9 cellular contexts compared by ENCODE assay signal in genomic region chr10:69321037-69321715, GRCh38. TPM values are rescaled to one million over a fixed set of nuclear protein-coding genes. Genes with fewer than 3 reads are reported as not detected.
DNase-seq lines count a peak whose midpoint lies in the region; ATAC-seq and TF ChIP-seq lines count a peak whose summit lies in the region.
"Had no signal": no experiment of that assay in that cellular context is flagged by ENCODE, and none has a peak within 500 bp of the region (broad histone marks: within the 10 kb centered on the region; RNA-seq: fewer than 3 reads in every experiment).

No MANE protein-coding gene starts in this region.

- H3K27ac Mint-ChIP-seq in activated CD8-positive, alpha-beta memory T cell treated with anti-CD3 and anti-CD28 coated beads, Interleukin-2, amount 10 ng/mL, durations not matched to agents 7 days and 5 days: no peak overlapping the region
- H3K27ac Mint-ChIP-seq in activated T-helper 1 cell treated with anti-CD3 and anti-CD28 coated beads, Interleukin-12 subunit alpha, Interleukin-12 subunit beta, Interleukin-2, Interleukin-4 antibody, amounts not matched to agents 30 ng/mL and 10 ng/mL and 1 ng/mL, durations not matched to agents 14 hours and 24 hours and 36 hours: peak overlapping the region; percentile 72
- H3K27ac Mint-ChIP-seq in glutamatergic neuron (ENCODE audit: unreplicated experiment): peak overlapping the region; percentile 88
- peak overlapping the region; percentile 98 for H3K27ac Mint-ChIP-seq in stimulated activated naive CD8-positive, alpha-beta T cell treated with anti-CD3 and anti-CD28 coated beads, Interleukin-15, Interleukin-2, amounts not matched to agents 100 ng/mL and 50 ng/mL, for 24 hours

- CTCF ChIA-PET in activated CD8-positive, alpha-beta memory T cell treated with anti-CD3 and anti-CD28 coated beads, Interleukin-2, amount 10 ng/mL, durations not matched to agents 7 days and 5 days (lab: Charles Lee): interaction anchor here (0.9 to 4.2 kb wide), 2 partner anchors 70 to 87 kb away, joined by 3 to 24 read pairs; no protein-coding TSS in a partner anchor

- peak overlapping the region; percentile 97 for H3K4me3 Mint-ChIP-seq in activated CD8-positive, alpha-beta memory T cell treated with anti-CD3 and anti-CD28 coated beads, Interleukin-2, amount 10 ng/mL, durations not matched to agents 7 days and 5 days
- peak overlapping the region; percentile 99 for H3K4me3 Mint-ChIP-seq in activated T-helper 1 cell treated with anti-CD3 and anti-CD28 coated beads, Interleukin-12 subunit alpha, Interleukin-12 subunit beta, Interleukin-2, Interleukin-4 antibody, amounts not matched to agents 30 ng/mL and 10 ng/mL and 1 ng/mL, durations not matched to agents 14 hours and 24 hours and 36 hours
- H3K4me3 Mint-ChIP-seq in glutamatergic neuron (ENCODE audit: unreplicated experiment): peak overlapping the region; percentile 97
- peak overlapping the region; percentile 98 for H3K4me3 Mint-ChIP-seq in stimulated activated naive CD8-positive, alpha-beta T cell treated with anti-CD3 and anti-CD28 coated beads, Interleukin-15, Interleukin-2, amounts not matched to agents 100 ng/mL and 50 ng/mL, for 24 hours

- intact Hi-C loops in activated T-helper 1 cell treated with anti-CD3 and anti-CD28 coated beads, Interleukin-12 subunit alpha, Interleukin-12 subunit beta, Interleukin-2, Interleukin-4 antibody, amounts not matched to agents 30 ng/mL and 10 ng/mL and 1 ng/mL, durations not matched to agents 14 hours and 24 hours and 36 hours (cut with micrococcal nuclease): no loop called here

- no peak for DNase-seq in activated CD8-positive, alpha-beta memory T cell treated with anti-CD3 and anti-CD28 coated beads, Interleukin-2, amount 10 ng/mL, durations not matched to agents 7 days and 5 days
- no peak for DNase-seq in activated CD8-positive, alpha-beta memory T cell treated with anti-CD3 and anti-CD28 coated beads for 24 hours
- no peak for DNase-seq in activated T-helper 1 cell treated with anti-CD3 and anti-CD28 coated beads, Interleukin-12 subunit alpha, Interleukin-12 subunit beta, Interleukin-2, Interleukin-4 antibody, amounts not matched to agents 30 ng/mL and 10 ng/mL and 1 ng/mL, durations not matched to agents 14 hours and 24 hours and 36 hours (ENCODE audit: low spot score)
- DNase-seq in glutamatergic neuron: no peak
- no peak for DNase-seq in nucleus accumbens (lab: John Stamatoyannopoulos, UW)
- DNase-seq: activated CD4-positive, alpha-beta T cell treated with anti-CD3 and anti-CD28 coated beads, Interleukin-2, amount 50 U/mL, for 4 hours had no signal

- ATAC-seq in activated CD8-positive, alpha-beta memory T cell treated with anti-CD3 and anti-CD28 coated beads, Interleukin-2, amount 10 ng/mL, durations not matched to agents 7 days and 5 days: no peak
- ATAC-seq in GM21515 (IDR thresholded peaks at IDR 0.05; ENCODE audit: unreplicated experiment) (no peak), GM18868 (IDR thresholded peaks at IDR 0.05; ENCODE audit: unreplicated experiment) (no peak)

- peaks cover 55% of the 10 kb centered on the region for H3K4me1 Mint-ChIP-seq in activated CD8-positive, alpha-beta memory T cell treated with anti-CD3 and anti-CD28 coated beads, Interleukin-2, amount 10 ng/mL, durations not matched to agents 7 days and 5 days
- H3K4me1 Mint-ChIP-seq in activated T-helper 1 cell treated with anti-CD3 and anti-CD28 coated beads, Interleukin-12 subunit alpha, Interleukin-12 subunit beta, Interleukin-2, Interleukin-4 antibody, amounts not matched to agents 30 ng/mL and 10 ng/mL and 1 ng/mL, durations not matched to agents 14 hours and 24 hours and 36 hours (ENCODE audit: low read depth): peaks cover 52% of the 10 kb centered on the region
- H3K4me1 Mint-ChIP-seq in glutamatergic neuron (ENCODE audit: low read depth, unreplicated experiment): peaks cover 42% of the 10 kb centered on the region
- H3K4me1 Mint-ChIP-seq in stimulated activated naive CD8-positive, alpha-beta T cell treated with anti-CD3 and anti-CD28 coated beads, Interleukin-15, Interleukin-2, amounts not matched to agents 100 ng/mL and 50 ng/mL, for 24 hours (ENCODE audit: low read depth): peaks cover 71% of the 10 kb centered on the region

- H3K9me3 Mint-ChIP-seq in activated CD8-positive, alpha-beta memory T cell treated with anti-CD3 and anti-CD28 coated beads, Interleukin-2, amount 10 ng/mL, durations not matched to agents 7 days and 5 days (ENCODE audit: low read depth): no peaks in the 10 kb centered on the region
- no peaks in the 10 kb centered on the region for H3K9me3 Mint-ChIP-seq in activated T-helper 1 cell treated with anti-CD3 and anti-CD28 coated beads, Interleukin-12 subunit alpha, Interleukin-12 subunit beta, Interleukin-2, Interleukin-4 antibody, amounts not matched to agents 30 ng/mL and 10 ng/mL and 1 ng/mL, durations not matched to agents 14 hours and 24 hours and 36 hours
- peaks cover 19% of the 10 kb centered on the region for H3K9me3 Mint-ChIP-seq in glutamatergic neuron (ENCODE audit: unreplicated experiment)
- H3K9me3 Mint-ChIP-seq in stimulated activated naive CD8-positive, alpha-beta T cell treated with anti-CD3 and anti-CD28 coated beads, Interleukin-15, Interleukin-2, amounts not matched to agents 100 ng/mL and 50 ng/mL, for 24 hours: no peaks in the 10 kb centered on the region

- H3K27me3 Mint-ChIP-seq in activated CD8-positive, alpha-beta memory T cell treated with anti-CD3 and anti-CD28 coated beads, Interleukin-2, amount 10 ng/mL, durations not matched to agents 7 days and 5 days: no peaks in the 10 kb centered on the region
- peaks cover 3% of the 10 kb centered on the region for H3K27me3 Mint-ChIP-seq in activated T-helper 1 cell treated with anti-CD3 and anti-CD28 coated beads, Interleukin-12 subunit alpha, Interleukin-12 subunit beta, Interleukin-2, Interleukin-4 antibody, amounts not matched to agents 30 ng/mL and 10 ng/mL and 1 ng/mL, durations not matched to agents 14 hours and 24 hours and 36 hours (ENCODE audit: insufficient read depth)
- H3K27me3 Mint-ChIP-seq in glutamatergic neuron (ENCODE audit: unreplicated experiment): peaks cover 9% of the 10 kb centered on the region
- no peaks in the 10 kb centered on the region for H3K27me3 Mint-ChIP-seq in stimulated activated naive CD8-positive, alpha-beta T cell treated with anti-CD3 and anti-CD28 coated beads, Interleukin-15, Interleukin-2, amounts not matched to agents 100 ng/mL and 50 ng/mL, for 24 hours

- no peak for TF ChIP-seq CTCF in glutamatergic neuron (IDR thresholded peaks at IDR 0.05; ENCODE audit: partially characterized antibody, unreplicated experiment)

- H3K36me3 Mint-ChIP-seq in activated CD8-positive, alpha-beta memory T cell treated with anti-CD3 and anti-CD28 coated beads, Interleukin-2, amount 10 ng/mL, durations not matched to agents 7 days and 5 days: peaks cover 8% of the 10 kb centered on the region
- H3K36me3 Mint-ChIP-seq in activated T-helper 1 cell treated with anti-CD3 and anti-CD28 coated beads, Interleukin-12 subunit alpha, Interleukin-12 subunit beta, Interleukin-2, Interleukin-4 antibody, amounts not matched to agents 30 ng/mL and 10 ng/mL and 1 ng/mL, durations not matched to agents 14 hours and 24 hours and 36 hours (ENCODE audit: low read depth): peaks cover 12% of the 10 kb centered on the region
- H3K36me3 Mint-ChIP-seq in glutamatergic neuron (ENCODE audit: unreplicated experiment): no peaks in the 10 kb centered on the region
- peaks cover 26% of the 10 kb centered on the region for H3K36me3 Mint-ChIP-seq in stimulated activated naive CD8-positive, alpha-beta T cell treated with anti-CD3 and anti-CD28 coated beads, Interleukin-15, Interleukin-2, amounts not matched to agents 100 ng/mL and 50 ng/mL, for 24 hours (ENCODE audit: low read depth)

RNA-seq across cellular contexts. Expression of gene HK1, which starts 42.9 kb away (rescaled TPM):
- total RNA-seq in activated CD8-positive, alpha-beta memory T cell treated with anti-CD3 and anti-CD28 coated beads, Interleukin-2, amount 10 ng/mL, durations not matched to agents 7 days and 5 days: 100 to 1,000 TPM; 121 to 135 TPM
- 155 and 161 TPM in 2 replicates for total RNA-seq in activated T-helper 1 cell treated with anti-CD3 and anti-CD28 coated beads, Interleukin-12 subunit alpha, Interleukin-12 subunit beta, Interleukin-2, Interleukin-4 antibody, amounts not matched to agents 30 ng/mL and 10 ng/mL and 1 ng/mL, durations not matched to agents 14 hours and 24 hours and 36 hours
- 240 TPM for total RNA-seq in glutamatergic neuron (ENCODE audit: unreplicated experiment)
